25 cellular contexts compared by ENCODE assay signal in the genomic region with DNA sequence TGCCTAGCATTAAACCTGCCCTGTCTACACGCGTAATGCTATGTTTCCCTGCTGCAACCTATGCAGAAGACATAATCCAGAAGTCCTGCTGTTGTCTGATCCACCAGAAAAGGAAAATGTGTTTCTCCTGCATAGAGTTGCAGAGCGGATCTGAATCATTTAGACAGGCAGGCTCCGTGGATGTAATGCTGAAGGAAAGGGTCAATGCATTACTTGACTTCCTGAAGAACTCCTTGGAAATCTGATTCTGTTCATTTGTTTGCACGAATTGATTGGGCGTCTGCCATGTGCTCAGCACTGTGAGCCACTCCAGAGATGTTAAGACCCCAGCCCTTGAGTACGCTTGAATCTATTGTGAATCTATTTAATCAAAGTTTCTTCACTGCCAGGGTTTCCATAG.
DNase-seq lines count a peak whose midpoint lies in the region; ATAC-seq and TF ChIP-seq lines count a peak whose summit lies in the region.
"Had no signal": no experiment of that assay in that cellular context is flagged by ENCODE, and none has a peak within 500 bp of the region (broad histone marks: within the 10 kb centered on the region; RNA-seq: fewer than 3 reads in every experiment).

No MANE protein-coding gene starts in this region.

- peaks cover 30% of the 10 kb centered on the region for H3K4me1 Mint-ChIP-seq in activated T-cell treated with anti-CD3 and anti-CD28 coated beads, Interleukin-2, amount 50 U/mL, for 72 hours (ENCODE audit: low read depth)
- peaks cover 0 to 5% of the 10 kb centered on the region in 2 experiments; a peak in 1 of 4 replicates for H3K4me1 Mint-ChIP-seq in H9

- no peak for DNase-seq in HCT116 (ENCODE audit: low read depth, low spot score)
- DNase-seq in ascending aorta (ENCODE audit: low spot score in 2 of 2), result no peak
- DNase-seq in fibroblast of mammary gland (ENCODE audit: low read depth), result peak; percentile 65
- no peak for DNase-seq in osteoblast (ENCODE audit: insufficient read length, low spot score, missing footprints)
- no peak for DNase-seq in activated T-cell treated with anti-CD3 and anti-CD28 coated beads, Interleukin-2, amount 50 U/mL, for 72 hours
- DNase-seq in KBM-7, result no peak
- DNase-seq in H9, result no peak
- no peak for DNase-seq in NCI-H1092 treated with DMSO at 0.1 percent for 48 hours (lab: John Stamatoyannopoulos, UW)
- DNase-seq: activated CD4-positive, alpha-beta T cell treated with anti-CD3 and anti-CD28 coated beads, Interleukin-2, amount 10 ng/mL, durations not matched to agents 7 days and 5 days; activated gamma-delta T cell treated with Interleukin-2 at 50 U/mL for 16 hours; activated T-cell treated with anti-CD3 and anti-CD28 coated beads, Interleukin-2, amount 50 U/mL, for 24 hours; caudate nucleus; DMS79; heart left ventricle; kidney glomerular epithelial cell; NCI-H1694 treated with DMSO at 0.1 percent for 48 hours; NCI-H2171; NCI-H510A; right lobe of liver; stimulated activated CD4-positive, alpha-beta T cell treated with anti-CD3 and anti-CD28 coated beads, Interleukin-4, amount 100 ng/mL, for 4 hours had no signal

- POLR2A ChIA-PET in HCT116 (lab: Charles Lee), result no interaction called here

- no peak overlapping the region for H2BK12ac ChIP-seq in H9 (ENCODE audit: insufficient read length, low read depth, low read length)

- intact Hi-C loops in HCT116 (cut with micrococcal nuclease) (no loop called here), ascending aorta (cut with DNase I) (loop anchor here (5.0 to 10.0 kb wide), 2 partner anchors 401 to 543 kb away; no protein-coding TSS in a partner anchor)

- no CpG with 5 or more reads among the region's 7 CpGs for WGBS in H9 (ENCODE audit: extremely low coverage, insufficient read length, low lambda C conversion rate)

- no peak overlapping the region for H3K27ac Mint-ChIP-seq in activated T-cell treated with anti-CD3 and anti-CD28 coated beads, Interleukin-2, amount 50 U/mL, for 72 hours
- no peak overlapping the region for H3K27ac Mint-ChIP-seq in H9
- H3K27ac Mint-ChIP-seq: activated CD4-positive, alpha-beta T cell treated with anti-CD3 and anti-CD28 coated beads, Interleukin-2, amount 10 ng/mL, durations not matched to agents 7 days and 5 days; activated T-cell treated with anti-CD3 and anti-CD28 coated beads, Interleukin-2, amount 50 U/mL, for 24 hours; GM23338; neural progenitor cell; stimulated activated memory B cell treated with anti-CD40 and anti-IgM and Interleukin-4, amounts not matched to agents 10 μg/mL and 1 μg/mL and 100 μg/mL, for 72 hours had no signal

- H3K27me3 Mint-ChIP-seq in activated T-cell treated with anti-CD3 and anti-CD28 coated beads, Interleukin-2, amount 50 U/mL, for 72 hours (ENCODE audit: low read depth), result peaks cover 44% of the 10 kb centered on the region
- peaks cover 15% of the 10 kb centered on the region for H3K27me3 Mint-ChIP-seq in H9 (ENCODE audit: low read depth)

- no peak overlapping the region for H2AK5ac ChIP-seq in H9 (ENCODE audit: insufficient read length, low read length)

- no peak overlapping the region for H4K5ac ChIP-seq in H9 (ENCODE audit: insufficient read length, low read depth, low read length)

- H3K27ac ChIP-seq in HCT116 (ENCODE audit: low read depth, low read length) (no peak overlapping the region), ascending aorta (peak overlapping the region; percentile 49 to 64), osteoblast (ENCODE audit: low read depth, low read length) (peak overlapping the region; percentile 97), H9 (ENCODE audit: insufficient read length, low read depth, low read length) (no peak overlapping the region)
- H3K27ac ChIP-seq: BLaER1 treated with 17β-estradiol and CSF1 and Interleukin-3, amounts not matched to agents 10 nM and 100 nM; heart left ventricle; neural progenitor cell; right lobe of liver had no signal

- no peak overlapping the region for H3K4me3 ChIP-seq in HCT116 (replicated peaks in 1 of 2; ENCODE audit: low read depth in 1 of 2, low read length in 2 of 2)
- H3K4me3 ChIP-seq in ascending aorta, result no peak overlapping the region
- H3K4me3 ChIP-seq in fibroblast of mammary gland (ENCODE audit: control insufficient read depth, low read depth, low read length), result no peak overlapping the region
- no peak overlapping the region for H3K4me3 ChIP-seq in osteoblast (ENCODE audit: insufficient read depth, low read length)
- H3K4me3 ChIP-seq: BLaER1 treated with 17β-estradiol and CSF1 and Interleukin-3, amounts not matched to agents 10 nM and 100 nM; GM23338; heart left ventricle; neural progenitor cell; right lobe of liver had no signal

- H3K27me3 ChIP-seq in HCT116 (ENCODE audit: insufficient read depth, low read length) (no peaks in the 10 kb centered on the region), ascending aorta (no peaks in the 10 kb centered on the region), osteoblast (ENCODE audit: insufficient read depth, low read length) (no peaks in the 10 kb centered on the region), H9 (ENCODE audit: insufficient read depth, low read length) (no peaks in the 10 kb centered on the region)
- H3K27me3 ChIP-seq: BLaER1 treated with 17β-estradiol and CSF1 and Interleukin-3, amounts not matched to agents 10 nM and 100 nM; neural progenitor cell; right lobe of liver had no signal

- peak overlapping the region; percentile 7 for H2AFZ ChIP-seq in HCT116 (ENCODE audit: low read depth, low read length, poor library complexity, severe bottlenecking)
- no peak overlapping the region for H2AFZ ChIP-seq in osteoblast (ENCODE audit: low read length)
- no peak overlapping the region for H2AFZ ChIP-seq in H9 (ENCODE audit: low read length)
- H2AFZ ChIP-seq: GM23338, neural progenitor cell had no signal

- H4K8ac ChIP-seq in H9 (replicated peaks; ENCODE audit: insufficient read length, low read depth, low read length), result no peak overlapping the region

- ATAC-seq in HCT116, result no peak
- no peak for ATAC-seq in activated T-cell treated with anti-CD3 and anti-CD28 coated beads, Interleukin-2, amount 50 U/mL, for 72 hours (replicated peaks in 1 of 2)
- ATAC-seq: GM23338; heart left ventricle; HepG2; right lobe of liver; stimulated activated memory B cell treated with anti-CD40 and anti-IgM and Interleukin-4, amounts not matched to agents 10 μg/mL and 1 μg/mL and 100 μg/mL, for 72 hours had no signal

- H2BK20ac ChIP-seq in H9 (ENCODE audit: low read depth, low read length, poor library complexity, severe bottlenecking), result no peak overlapping the region

- H3K79me2 ChIP-seq in HCT116 (ENCODE audit: insufficient read depth, low read length) (no peaks in the 10 kb centered on the region), osteoblast (ENCODE audit: insufficient read depth, low read length) (no peaks in the 10 kb centered on the region), H9 (ENCODE audit: insufficient read depth, low read length) (no peaks in the 10 kb centered on the region)

- no peak overlapping the region for H3K4ac ChIP-seq in H9 (ENCODE audit: low read depth, low read length)

- TF ChIP-seq POLR2A in HCT116 (IDR thresholded peaks at IDR 0.05; ENCODE audit: borderline replicate concordance, extremely low read depth, insufficient read depth, insufficient read length), result no peak

- no peak overlapping the region for H2BK120ac ChIP-seq in H9 (ENCODE audit: low read depth, low read length, poor library complexity, severe bottlenecking)

- CTCF ChIA-PET in HCT116 (lab: Charles Lee), result no interaction called here

- in situ Hi-C loops in KBM-7 (cut with MboI; ENCODE audit: low pct_unique_long_range_greater_than_20kb, low sequenced_read_pairs), result no loop called here

- H3K23me2 ChIP-seq in H9 (ENCODE audit: insufficient read length, low read depth, low read length, poor library complexity, severe bottlenecking), result no peaks in the 10 kb centered on the region

- H3T11ph ChIP-seq in H9 (ENCODE audit: low read length), result no peak overlapping the region

- H3K18ac ChIP-seq in H9 (ENCODE audit: insufficient read length, low read depth, low read length), result no peak overlapping the region

- H3K4me2 ChIP-seq in HCT116 (ENCODE audit: low read length), result no peak overlapping the region
- H3K4me2 ChIP-seq in osteoblast (ENCODE audit: insufficient read depth, low read length), result peak overlapping the region; percentile 36
- H3K4me2 ChIP-seq in H9 (ENCODE audit: insufficient read depth, insufficient read length, low read length), result no peak overlapping the region
- H3K4me2 ChIP-seq: BLaER1 treated with 17β-estradiol and CSF1 and Interleukin-3, amounts not matched to agents 10 nM and 100 nM; GM23338; neural progenitor cell had no signal

- H3K4me1 ChIP-seq in HCT116 (ENCODE audit: control insufficient read depth in 1 of 2, insufficient read depth in 2 of 2, low read length in 2 of 2), result peaks cover 26 to 48% of the 10 kb centered on the region in 2 experiments
- H3K4me1 ChIP-seq in ascending aorta, result peaks cover 3 to 28% of the 10 kb centered on the region in 2 donors
- peaks cover 45% of the 10 kb centered on the region for H3K4me1 ChIP-seq in osteoblast (ENCODE audit: insufficient read depth, low read length)
- H3K4me1 ChIP-seq in H9 (ENCODE audit: insufficient read depth, low read length), result no peaks in the 10 kb centered on the region
- H3K4me1 ChIP-seq: neural progenitor cell, right lobe of liver had no signal

- BruUV-seq in HCT116 (replicated peaks; lab: Mats Ljungman, UMichigan), result no TSS peak

- peaks cover 5 to 9% of the 10 kb centered on the region in 2 donors for H3K9me3 Mint-ChIP-seq in activated T-cell treated with anti-CD3 and anti-CD28 coated beads, Interleukin-2, amount 50 U/mL, for 72 hours
- H3K9me3 Mint-ChIP-seq in H9, result peaks cover 0 to 3% of the 10 kb centered on the region in 2 experiments; a peak in 3 of 5 replicates
- H3K9me3 Mint-ChIP-seq: GM23338 had no signal

- no peak overlapping the region for H2BK15ac ChIP-seq in H9 (ENCODE audit: low read depth, low read length)

- RAD21 ChIA-PET in HCT116 (lab: Charles Lee; ENCODE audit: low non-redundant PET in 1 of 2, low total read pairs in 2 of 2, uncharacterized antibody in 2 of 2, unreplicated experiment in 2 of 2), result no interaction called here

- H4K20me1 ChIP-seq in HCT116 (ENCODE audit: insufficient read depth) (no peaks in the 10 kb centered on the region), osteoblast (ENCODE audit: insufficient read depth, low read length) (no peaks in the 10 kb centered on the region), H9 (ENCODE audit: control insufficient read depth, insufficient read depth, insufficient read length) (no peaks in the 10 kb centered on the region)

- H3K14ac ChIP-seq in H9 (ENCODE audit: insufficient read depth, low read length), result no peak overlapping the region

- no peaks in the 10 kb centered on the region for H3K79me1 ChIP-seq in H9 (ENCODE audit: insufficient read depth, low read depth, low read length, poor library complexity, severe bottlenecking)

- H3K36me3 ChIP-seq in HCT116 (ENCODE audit: control insufficient read depth in 1 of 2, insufficient read depth in 2 of 2, low read length in 2 of 2), result no peaks in the 10 kb centered on the region
- H3K36me3 ChIP-seq in ascending aorta, result peaks cover 0 to 4% of the 10 kb centered on the region in 2 donors
- no peaks in the 10 kb centered on the region for H3K36me3 ChIP-seq in osteoblast (ENCODE audit: insufficient read depth, low read length)
- H3K36me3 ChIP-seq: BLaER1 treated with 17β-estradiol and CSF1 and Interleukin-3, amounts not matched to agents 10 nM and 100 nM; heart left ventricle; neural progenitor cell; right lobe of liver had no signal

- H3K9me3 ChIP-seq in HCT116 (ENCODE audit: control insufficient read depth in 1 of 2, insufficient read depth in 1 of 2, low read depth in 1 of 2, low read length in 2 of 2), result peaks cover 0 to 11% of the 10 kb centered on the region in 2 experiments; a peak in 1 of 4 replicates
- H3K9me3 ChIP-seq in ascending aorta, result no peaks in the 10 kb centered on the region
- no peaks in the 10 kb centered on the region for H3K9me3 ChIP-seq in osteoblast (ENCODE audit: low read depth, low read length)
- H3K9me3 ChIP-seq in H9 (ENCODE audit: control insufficient read depth, low read depth, low read length), result no peaks in the 10 kb centered on the region
- H3K9me3 ChIP-seq: right lobe of liver had no signal

- H3K23ac ChIP-seq in H9 (ENCODE audit: insufficient read length, low read depth, low read length), result no peak overlapping the region

- H3K36me3 Mint-ChIP-seq in activated T-cell treated with anti-CD3 and anti-CD28 coated beads, Interleukin-2, amount 50 U/mL, for 72 hours (ENCODE audit: insufficient read depth in 2 of 2), result peaks cover 12% of the 10 kb centered on the region in 2 donors
- no peaks in the 10 kb centered on the region for H3K36me3 Mint-ChIP-seq in H9 (ENCODE audit: insufficient read depth in 1 of 3, low read depth in 3 of 3)
- H3K36me3 Mint-ChIP-seq: neural progenitor cell; stimulated activated memory B cell treated with anti-CD40 and anti-IgM and Interleukin-4, amounts not matched to agents 10 μg/mL and 1 μg/mL and 100 μg/mL, for 72 hours had no signal

- H4K91ac ChIP-seq in H9 (ENCODE audit: insufficient read length, low read depth, low read length), result no peak overlapping the region

- H3K9me2 ChIP-seq in HCT116 (ENCODE audit: insufficient read depth), result no peaks in the 10 kb centered on the region

- no peak for TF ChIP-seq RAD21 in HCT116 (IDR thresholded peaks at IDR 0.05; ENCODE audit: low read depth)

- H3K9ac ChIP-seq in HCT116 (ENCODE audit: low read length) (no peak overlapping the region), H9 (ENCODE audit: extremely low read depth, insufficient read length, low read length) (no peak overlapping the region)
- H3K9ac ChIP-seq: BLaER1 treated with 17β-estradiol and CSF1 and Interleukin-3, amounts not matched to agents 10 nM and 100 nM; neural progenitor cell had no signal

- H3K56ac ChIP-seq in H9 (ENCODE audit: insufficient read length, low read depth, low read length), result no peak overlapping the region

- H2BK5ac ChIP-seq in H9 (ENCODE audit: insufficient read length, low read length), result no peak overlapping the region

- no peak overlapping the region for H3K4me3 Mint-ChIP-seq in activated T-cell treated with anti-CD3 and anti-CD28 coated beads, Interleukin-2, amount 50 U/mL, for 72 hours
- H3K4me3 Mint-ChIP-seq in H9, result no peak overlapping the region
- H3K4me3 Mint-ChIP-seq: activated CD4-positive, alpha-beta T cell treated with anti-CD3 and anti-CD28 coated beads, Interleukin-2, amount 10 ng/mL, durations not matched to agents 7 days and 5 days; activated T-cell treated with anti-CD3 and anti-CD28 coated beads, Interleukin-2, amount 50 U/mL, for 24 hours; GM23338; neural progenitor cell; stimulated activated memory B cell treated with anti-CD40 and anti-IgM and Interleukin-4, amounts not matched to agents 10 μg/mL and 1 μg/mL and 100 μg/mL, for 72 hours had no signal

- TF ChIP-seq CTCF in HCT116 (IDR thresholded peaks at IDR 0.05 in 2 of 3, conservative IDR thresholded peaks at IDR 0.05 in 1 of 3; ENCODE audit: borderline replicate concordance in 1 of 3, insufficient read depth in 1 of 3, low read depth in 2 of 3, low read length in 2 of 3), result no peak
- no peak for TF ChIP-seq CTCF in ascending aorta (IDR thresholded peaks at IDR 0.05)
- TF ChIP-seq CTCF in fibroblast of mammary gland (conservative IDR thresholded peaks at IDR 0.05; ENCODE audit: control insufficient read depth, insufficient read depth, low read depth, low read length), result no peak
- no peak for TF ChIP-seq CTCF in osteoblast (IDR thresholded peaks at IDR 0.05; ENCODE audit: extremely low read depth, low read depth, low read length)
- no peak for TF ChIP-seq CTCF in H9 (conservative IDR thresholded peaks at IDR 0.05)

Comparison
In these comparisons a context has a peak if more than half of its experiments do, and no peak if none do; other contexts are left out.
1. H3K27ac ChIP-seq: peak in ascending aorta (2 of 2) and osteoblast (single experiment); none in HCT116 (single experiment) and H9 (single experiment).